ENCODE assay signal across 9 cellular contexts in the genomic region with DNA sequence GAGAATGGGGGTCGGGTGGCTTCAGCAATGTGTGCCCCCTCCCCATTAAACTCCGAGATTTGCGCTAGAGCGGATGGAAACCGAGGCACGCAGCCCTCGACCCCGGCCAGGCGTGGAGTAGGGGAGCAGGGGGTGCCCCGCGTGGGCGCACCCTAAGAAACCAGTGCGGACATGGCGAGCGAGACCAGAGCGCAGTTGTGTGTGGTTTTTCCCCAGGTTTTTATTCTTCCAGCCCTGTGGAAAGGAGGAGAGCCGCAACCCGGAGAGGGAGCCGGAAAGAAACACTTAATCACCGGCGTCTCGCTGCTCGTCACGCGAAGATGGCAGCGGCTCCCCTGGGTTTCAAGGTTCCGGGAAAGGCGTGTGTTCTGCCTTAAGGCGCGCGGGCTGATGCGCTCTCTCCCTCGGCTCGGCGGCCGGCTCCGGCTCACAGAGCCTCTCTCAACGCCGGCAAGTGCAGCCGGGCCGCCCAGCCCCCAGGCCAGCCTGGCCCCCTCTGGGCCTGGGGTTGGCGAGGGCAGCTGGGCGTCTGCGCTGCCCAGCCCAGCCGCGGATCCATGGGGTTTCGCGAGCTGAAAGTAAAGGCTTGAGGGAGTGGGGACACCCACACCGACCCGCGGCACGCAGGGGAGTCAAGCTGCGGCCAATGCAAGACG.
DNase-seq lines count a peak whose midpoint lies in the region; ATAC-seq and TF ChIP-seq lines count a peak whose summit lies in the region.
"Had no signal": no experiment of that assay in that cellular context is flagged by ENCODE, and none has a peak within 500 bp of the region (broad histone marks: within the 10 kb centered on the region; RNA-seq: fewer than 3 reads in every experiment).

No MANE protein-coding gene starts in this region.

- intact Hi-C loops in CD4-positive, alpha-beta T cell (cut with DNase I, micrococcal nuclease) = loop anchor here (5.0 to 10.0 kb wide), 4 partner anchors 74 to 354 kb away; partner anchors contain the start of gene BCOR (in 1 of the 2)

- H3K36me3 ChIP-seq in iPS-20b (ENCODE audit: insufficient read depth, low read depth, low read length) = no peaks in the 10 kb centered on the region

- H3K4me1 ChIP-seq in iPS-20b (ENCODE audit: insufficient read depth, low read length) = peaks cover 19% of the 10 kb centered on the region

- peak overlapping the region; percentile 90 for H3K4me3 Mint-ChIP-seq in CD4-positive, alpha-beta T cell

- no peaks in the 10 kb centered on the region for H3K27me3 Mint-ChIP-seq in CD4-positive, alpha-beta T cell

- POLR2A ChIA-PET in CD4-positive, alpha-beta T cell (lab: Charles Lee) = interaction anchor here (1.1 to 11.4 kb wide), 7 partner anchors 13 to 158 kb away, joined by 3 to 236 read pairs (median 8); partner anchors contain the start of gene BCOR

- no peak for ATAC-seq in CD4-positive, alpha-beta T cell (ENCODE audit: poor library complexity)
- ATAC-seq in GM19397 (IDR thresholded peaks at IDR 0.05; ENCODE audit: unreplicated experiment) (no peak), GM21576 (IDR thresholded peaks at IDR 0.05; ENCODE audit: unreplicated experiment) (no peak)

- CTCF ChIA-PET in CD4-positive, alpha-beta T cell (lab: Charles Lee) = no interaction called here

- no peak for TF ChIP-seq CTCF in CD4-positive, alpha-beta T cell (IDR thresholded peaks at IDR 0.05)

- H3K27ac ChIP-seq in CD4-positive, alpha-beta T cell (ENCODE audit: low read depth, low read length) = peak overlapping the region; percentile 96
- H3K27ac ChIP-seq in iPS-20b (ENCODE audit: low read length) = no peak overlapping the region
- H3K27ac ChIP-seq: HL-60 had no signal

- H3K9me3 ChIP-seq in CD4-positive, alpha-beta T cell (ENCODE audit: control insufficient read depth, low read length) = no peaks in the 10 kb centered on the region
- no peaks in the 10 kb centered on the region for H3K9me3 ChIP-seq in iPS-20b (ENCODE audit: insufficient read depth, low read depth, low read length)

- peak overlapping the region; percentile 100 for H3K27ac Mint-ChIP-seq in CD4-positive, alpha-beta T cell

- no peaks in the 10 kb centered on the region for H3K9me3 Mint-ChIP-seq in CD4-positive, alpha-beta T cell

- peaks cover 65% of the 10 kb centered on the region for H3K4me1 Mint-ChIP-seq in CD4-positive, alpha-beta T cell (ENCODE audit: low read depth)

- peak in 4 of 10 experiments; percentile 25 to 41 (median 36) for DNase-seq in CD4-positive, alpha-beta T cell
- peak; percentile 50 for DNase-seq in NAMALWA (ENCODE audit: low spot score)
- DNase-seq in astrocyte of the hippocampus (ENCODE audit: low read depth, low spot score) = peak; percentile 59
- peak; percentile 55 for DNase-seq in stimulated activated CD8-positive, alpha-beta memory T cell treated with anti-CD3 and anti-CD28 coated beads, Interleukin-4, amount 100 ng/mL, for 48 hours
- DNase-seq in NCI-H1417 treated with DMSO at 0.1 percent for 48 hours (lab: John Stamatoyannopoulos, UW) = no peak

- peak overlapping the region; percentile 76; the same call in 1 of the 2 replicates for H3K9ac ChIP-seq in iPS-20b (ENCODE audit: low read depth, low read length)

- peak overlapping the region; percentile 74 for H3K4me3 ChIP-seq in iPS-20b (ENCODE audit: low read length)

- H3K27me3 ChIP-seq in CD4-positive, alpha-beta T cell (ENCODE audit: control insufficient read depth, insufficient read depth, low read length) = no peaks in the 10 kb centered on the region
- peaks cover 39% of the 10 kb centered on the region for H3K27me3 ChIP-seq in iPS-20b (ENCODE audit: insufficient read depth, low read length)

- H3K36me3 Mint-ChIP-seq in CD4-positive, alpha-beta T cell (ENCODE audit: low read depth) = peaks cover 16% of the 10 kb centered on the region
